In genomic region chr7:104064969-104065387, GRCh38 we compare ENCODE assay signal across 32 cellular contexts.
"Had no signal": no experiment of that assay in that cellular context is flagged by ENCODE, and none has a peak within 500 bp of the region (broad histone marks: within the 10 kb centered on the region; RNA-seq: fewer than 3 reads in every experiment).

No MANE protein-coding gene starts in this region.

- H3K36me3 ChIP-seq: MG63 had no signal

- H3K27me3 ChIP-seq: MG63 had no signal

- DNase-seq: Karpas-422, Kasumi-1, MG63, MV-4-11, NCI-H1048, NCI-H1092, NCI-H1092 treated with DMSO at 0.1 percent for 48 hours, NCI-H1105, NCI-H1417, NCI-H1417 treated with DMSO at 0.1 percent for 48 hours, NCI-H1436, NCI-H1436 treated with DMSO at 0.1 percent for 48 hours, NCI-H146, NCI-H1694, NCI-H1694 treated with DMSO at 0.1 percent for 48 hours, NCI-H187, NCI-H187 treated with DMSO at 0.1 percent for 48 hours, NCI-H1930, NCI-H2029, NCI-H2029 treated with DMSO at 0.1 percent for 48 hours, NCI-H2081 treated with DMSO at 0.1 percent for 48 hours, NCI-H2107, NCI-H2171, NCI-H2227 treated with DMSO at 0.1 percent for 48 hours, NCI-H226, NCI-H345, NCI-H446, NCI-H446 treated with DMSO at 0.1 percent for 48 hours, NCI-H510A, NCI-H510A treated with DMSO at 0.1 percent for 48 hours, NCI-H524, NCI-H524 treated with DMSO at 0.1 percent for 48 hours had no signal

- H3K4me3 ChIP-seq: MG63 had no signal
